ENCODE assay signal across 1 cellular context in genomic region chr17:2593846-2594656, GRCh38.
TF ChIP-seq lines count a peak whose summit lies in the region.

No MANE protein-coding gene starts in this region.

TF ChIP-seq in H1, 55 proteins besides CTCF, POLR2A, EP300 and RAD21 (continued from another document):
- TF ChIP-seq TBP (IDR thresholded peaks at IDR 0.05; ENCODE audit: low read depth, low read length) (no peak; the same call in 1 of the 2 replicates), RBBP5 (IDR thresholded peaks at IDR 0.05; ENCODE audit: borderline replicate concordance, low read depth, low read length) (peak; percentile 76; the same call in 1 of the 2 replicates), CHD1 (IDR thresholded peaks at IDR 0.05; ENCODE audit: low read depth, low read length) (no peak), KDM1A (IDR thresholded peaks at IDR 0.05; ENCODE audit: borderline replicate concordance, low read length) (peak; percentile 61; the same call in 1 of the 2 replicates), ASH2L (IDR thresholded peaks at IDR 0.05; ENCODE audit: low read length) (peak; percentile 57), CHD2 (IDR thresholded peaks at IDR 0.05; ENCODE audit: low read length) (no peak), YY1 (IDR thresholded peaks at IDR 0.05; ENCODE audit: low read depth, low read length) (peak; percentile 94), SRF (IDR thresholded peaks at IDR 0.05; ENCODE audit: low read depth, low read length) (no peak), POLR2AphosphoS5 (IDR thresholded peaks at IDR 0.05; ENCODE audit: low read depth, low read length) (peak; percentile 75), TAF1 (IDR thresholded peaks at IDR 0.05; ENCODE audit: low read depth, low read length) (peak; percentile 75), MAFK (IDR thresholded peaks at IDR 0.05; ENCODE audit: low read depth, low read length) (no peak), KDM4A (IDR thresholded peaks at IDR 0.05; ENCODE audit: low read depth, low read length, severe bottlenecking) (peak; percentile 24), EGR1 (IDR thresholded peaks at IDR 0.05; ENCODE audit: borderline replicate concordance, low read depth, low read length) (no peak), KDM5A (IDR thresholded peaks at IDR 0.05; ENCODE audit: low read length) (peak; percentile 28; the same call in 1 of the 2 replicates), RFX5 (IDR thresholded peaks at IDR 0.05; ENCODE audit: borderline replicate concordance, low read depth, low read length) (no peak), CHD7 (IDR thresholded peaks at IDR 0.05; ENCODE audit: insufficient replicate concordance, low read length) (no peak)
TF ChIP-seq in H1: peak in this region for 11.
